ENCODE assay signal across 9 cellular contexts in genomic region chr1:39995973-39996393, GRCh38. TPM values are rescaled to one million over a fixed set of nuclear protein-coding genes. Genes with fewer than 3 reads are reported as not detected.
DNase-seq lines count a peak whose midpoint lies in the region; ATAC-seq and TF ChIP-seq lines count a peak whose summit lies in the region.
"Had no signal": no experiment of that assay in that cellular context is flagged by ENCODE, and none has a peak within 500 bp of the region (broad histone marks: within the 10 kb centered on the region; RNA-seq: fewer than 3 reads in every experiment).

No MANE protein-coding gene starts in this region.

- no peak overlapping the region for H3K4me3 Mint-ChIP-seq in stimulated activated memory B cell treated with anti-CD40 and anti-IgM and Interleukin-4, amounts not matched to agents 10 μg/mL and 1 μg/mL and 100 μg/mL, for 72 hours
- no peak overlapping the region for H3K4me3 Mint-ChIP-seq in activated CD4-positive, alpha-beta T cell treated with anti-CD3 and anti-CD28 coated beads, Interleukin-2, amount 10 ng/mL, durations not matched to agents 24 days and 14 days

- H3K36me3 Mint-ChIP-seq in stimulated activated memory B cell treated with anti-CD40 and anti-IgM and Interleukin-4, amounts not matched to agents 10 μg/mL and 1 μg/mL and 100 μg/mL, for 72 hours = no peaks in the 10 kb centered on the region
- no peaks in the 10 kb centered on the region for H3K36me3 Mint-ChIP-seq in activated CD4-positive, alpha-beta T cell treated with anti-CD3 and anti-CD28 coated beads, Interleukin-2, amount 10 ng/mL, durations not matched to agents 24 days and 14 days (ENCODE audit: low read depth)

- POLR2A ChIA-PET in HEK293 (lab: Yijun Ruan, JAX) = interaction anchor here (1.1 kb wide), 1 partner anchor 257 kb away, joined by 3 read pairs; the partner anchor contains the start of gene PPIE

- DNase-seq in activated CD8-positive, alpha-beta memory T cell treated with anti-CD3 and anti-CD28 coated beads for 24 hours = peak; percentile 59
- DNase-seq in activated CD8-positive, alpha-beta memory T cell treated with anti-CD3 and anti-CD28 coated beads, Interleukin-2, amount 50 U/mL, for 48 hours = no peak
- DNase-seq in NCI-H446 treated with DMSO at 0.1 percent for 48 hours (lab: John Stamatoyannopoulos, UW) (peak; percentile 51), Kasumi-1 (lab: John Stamatoyannopoulos, UW) (no peak), islet precursor cell (no peak)
- DNase-seq in activated CD4-positive, alpha-beta T cell treated with anti-CD3 and anti-CD28 coated beads, Interleukin-2, amount 10 ng/mL, durations not matched to agents 24 days and 14 days = no peak

- no peak overlapping the region for H3K4me3 ChIP-seq in HEK293 (ENCODE audit: low read depth, low read length)
- H3K4me3 ChIP-seq: HAP-1 had no signal

- H3K27me3 Mint-ChIP-seq in stimulated activated memory B cell treated with anti-CD40 and anti-IgM and Interleukin-4, amounts not matched to agents 10 μg/mL and 1 μg/mL and 100 μg/mL, for 72 hours = no peaks in the 10 kb centered on the region
- H3K27me3 Mint-ChIP-seq in activated CD4-positive, alpha-beta T cell treated with anti-CD3 and anti-CD28 coated beads, Interleukin-2, amount 10 ng/mL, durations not matched to agents 24 days and 14 days = no peaks in the 10 kb centered on the region

- H3K36me3 ChIP-seq in HEK293 (ENCODE audit: control insufficient read depth in 2 of 2, insufficient read depth in 1 of 2, low read length in 2 of 2) = no peaks in the 10 kb centered on the region
- H3K36me3 ChIP-seq: HAP-1 had no signal

- intact Hi-C loops in activated CD4-positive, alpha-beta T cell treated with anti-CD3 and anti-CD28 coated beads, Interleukin-2, amount 10 ng/mL, durations not matched to agents 24 days and 14 days (cut with micrococcal nuclease) = no loop called here

- no peaks in the 10 kb centered on the region for H3K9me3 ChIP-seq in HEK293 (ENCODE audit: control insufficient read depth, insufficient read depth, low read depth, low read length)

- ATAC-seq in stimulated activated memory B cell treated with anti-CD40 and anti-IgM and Interleukin-4, amounts not matched to agents 10 μg/mL and 1 μg/mL and 100 μg/mL, for 72 hours = peak; percentile 95

- no peak overlapping the region for H3K27ac Mint-ChIP-seq in stimulated activated memory B cell treated with anti-CD40 and anti-IgM and Interleukin-4, amounts not matched to agents 10 μg/mL and 1 μg/mL and 100 μg/mL, for 72 hours
- H3K27ac Mint-ChIP-seq in activated CD4-positive, alpha-beta T cell treated with anti-CD3 and anti-CD28 coated beads, Interleukin-2, amount 10 ng/mL, durations not matched to agents 24 days and 14 days = no peak overlapping the region

- CTCF ChIA-PET in HEK293 (lab: Yijun Ruan, JAX) = interaction anchor here (0.6 kb wide), 1 partner anchor 21 kb away, joined by 4 read pairs; no protein-coding TSS in a partner anchor

- no peaks in the 10 kb centered on the region for H3K4me1 ChIP-seq in HEK293 (ENCODE audit: control insufficient read depth, insufficient read depth, low read length)
- H3K4me1 ChIP-seq: HAP-1 had no signal

- TF ChIP-seq CTCF in HEK293 (tag by site-specific recombination; IDR thresholded peaks at IDR 0.05) = no peak

- H3K27ac ChIP-seq in HEK293 (ENCODE audit: extremely low read depth, low read depth, low read length) = no peak overlapping the region

- no peaks in the 10 kb centered on the region for H3K9me3 Mint-ChIP-seq in stimulated activated memory B cell treated with anti-CD40 and anti-IgM and Interleukin-4, amounts not matched to agents 10 μg/mL and 1 μg/mL and 100 μg/mL, for 72 hours
- H3K9me3 Mint-ChIP-seq in activated CD4-positive, alpha-beta T cell treated with anti-CD3 and anti-CD28 coated beads, Interleukin-2, amount 10 ng/mL, durations not matched to agents 24 days and 14 days = peaks cover 3% of the 10 kb centered on the region

- peaks cover 28% of the 10 kb centered on the region for H3K4me1 Mint-ChIP-seq in stimulated activated memory B cell treated with anti-CD40 and anti-IgM and Interleukin-4, amounts not matched to agents 10 μg/mL and 1 μg/mL and 100 μg/mL, for 72 hours
- H3K4me1 Mint-ChIP-seq in activated CD4-positive, alpha-beta T cell treated with anti-CD3 and anti-CD28 coated beads, Interleukin-2, amount 10 ng/mL, durations not matched to agents 24 days and 14 days = peaks cover 4% of the 10 kb centered on the region

TF ChIP-seq in HEK293, 187 proteins besides CTCF, POLR2A, EP300 and RAD21:
- TF ChIP-seq ZIC2 (tag by site-specific recombination; IDR thresholded peaks at IDR 0.05) (peak; percentile 26), PRDM10 (tag by site-specific recombination; IDR thresholded peaks at IDR 0.05) (peak; percentile 36; the same call in 1 of the 2 replicates), KLF9 (tag by site-specific recombination; IDR thresholded peaks at IDR 0.05; ENCODE audit: low read depth) (no peak), ZNF16 (tag by site-specific recombination; IDR thresholded peaks at IDR 0.05; ENCODE audit: low read depth) (no peak)
TF ChIP-seq in HEK293: peak in this region for 2.

RNA-seq across cellular contexts. Expression of gene MFSD2A, which starts 41.0 kb away (rescaled TPM):
- 47.0 and 49.7 TPM in 2 replicates for total RNA-seq in activated CD4-positive, alpha-beta T cell treated with anti-CD3 and anti-CD28 coated beads, Interleukin-2, amount 10 ng/mL, durations not matched to agents 24 days and 14 days

RNA-seq across cellular contexts. Expression of gene CAP1, which starts 44.5 kb away (rescaled TPM):
- total RNA-seq in activated CD4-positive, alpha-beta T cell treated with anti-CD3 and anti-CD28 coated beads, Interleukin-2, amount 10 ng/mL, durations not matched to agents 24 days and 14 days = 417 and 440 TPM in 2 replicates

Comparison
In these comparisons a context has a peak if more than half of its experiments do, and no peak if none do; other contexts are left out.
1. DNase-seq: peak in activated CD8-positive, alpha-beta memory T cell treated with anti-CD3 and anti-CD28 coated beads for 24 hours (single experiment) and NCI-H446 treated with DMSO at 0.1 percent for 48 hours (single experiment); none in activated CD8-positive, alpha-beta memory T cell treated with anti-CD3 and anti-CD28 coated beads, Interleukin-2, amount 50 U/mL, for 48 hours (single experiment), Kasumi-1 (0 of 2), islet precursor cell (single experiment) and activated CD4-positive, alpha-beta T cell treated with anti-CD3 and anti-CD28 coated beads, Interleukin-2, amount 10 ng/mL, durations not matched to agents 24 days and 14 days (single experiment).